In the genomic region with DNA sequence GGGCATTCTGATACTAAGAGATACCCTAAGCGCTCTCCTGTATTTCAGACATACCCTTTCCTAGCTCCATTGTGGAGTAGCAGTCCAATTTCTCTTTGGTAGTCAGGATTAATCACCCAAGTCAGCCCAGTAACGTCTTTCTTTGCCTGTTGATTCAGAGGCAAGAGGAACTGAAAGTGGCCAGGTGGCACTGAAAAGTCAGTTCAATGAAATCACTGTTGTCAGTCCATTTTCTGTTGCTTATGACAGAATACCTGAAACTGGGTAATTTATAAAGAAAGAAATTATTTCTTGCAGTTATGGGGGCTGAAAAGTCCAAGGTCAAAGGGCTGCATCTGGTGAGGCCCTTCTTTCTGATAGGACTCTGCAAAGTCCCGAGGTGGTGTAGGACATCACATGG, we compare ENCODE assay signal across 2 cellular contexts.
TF ChIP-seq lines count a peak whose summit lies in the region.

No MANE protein-coding gene starts in this region.

TF ChIP-seq in HepG2, 621 proteins besides CTCF, POLR2A, EP300 and RAD21:
- TF ChIP-seq, protein P1, sequence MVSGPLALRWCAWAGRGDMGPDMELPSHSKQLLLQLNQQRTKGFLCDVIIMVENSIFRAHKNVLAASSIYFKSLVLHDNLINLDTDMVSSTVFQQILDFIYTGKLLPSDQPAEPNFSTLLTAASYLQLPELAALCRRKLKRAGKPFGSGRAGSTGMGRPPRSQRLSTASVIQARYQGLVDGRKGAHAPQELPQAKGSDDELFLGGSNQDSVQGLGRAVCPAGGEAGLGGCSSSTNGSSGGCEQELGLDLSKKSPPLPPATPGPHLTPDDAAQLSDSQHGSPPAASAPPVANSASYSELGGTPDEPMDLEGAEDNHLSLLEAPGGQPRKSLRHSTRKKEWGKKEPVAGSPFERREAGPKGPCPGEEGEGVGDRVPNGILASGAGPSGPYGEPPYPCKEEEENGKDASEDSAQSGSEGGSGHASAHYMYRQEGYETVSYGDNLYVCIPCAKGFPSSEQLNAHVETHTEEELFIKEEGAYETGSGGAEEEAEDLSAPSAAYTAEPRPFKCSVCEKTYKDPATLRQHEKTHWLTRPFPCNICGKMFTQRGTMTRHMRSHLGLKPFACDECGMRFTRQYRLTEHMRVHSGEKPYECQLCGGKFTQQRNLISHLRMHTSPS (CRISPR knock-in tag; IDR thresholded peaks at IDR 0.05; ENCODE audit: low read depth): no peak
- TF ChIP-seq ZNF773 (CRISPR knock-in tag; IDR thresholded peaks at IDR 0.05; ENCODE audit: borderline replicate concordance) (no peak), RXRA (CRISPR knock-in tag; IDR thresholded peaks at IDR 0.05) (no peak), MLLT10 (CRISPR knock-in tag; IDR thresholded peaks at IDR 0.05) (no peak), HDAC1 (CRISPR knock-in tag; IDR thresholded peaks at IDR 0.05) (no peak), TCF7L2 (IDR thresholded peaks at IDR 0.05; ENCODE audit: low read depth, low read length) (no peak), ZEB1 (IDR thresholded peaks at IDR 0.05; ENCODE audit: insufficient replicate concordance, low read depth) (no peak), MAFK (conservative IDR thresholded peaks at IDR 0.05 in 1 of 2, IDR thresholded peaks at IDR 0.05 in 1 of 2; ENCODE audit: low read length in 2 of 2) (no peak)
- TF ChIP-seq, protein P2, sequence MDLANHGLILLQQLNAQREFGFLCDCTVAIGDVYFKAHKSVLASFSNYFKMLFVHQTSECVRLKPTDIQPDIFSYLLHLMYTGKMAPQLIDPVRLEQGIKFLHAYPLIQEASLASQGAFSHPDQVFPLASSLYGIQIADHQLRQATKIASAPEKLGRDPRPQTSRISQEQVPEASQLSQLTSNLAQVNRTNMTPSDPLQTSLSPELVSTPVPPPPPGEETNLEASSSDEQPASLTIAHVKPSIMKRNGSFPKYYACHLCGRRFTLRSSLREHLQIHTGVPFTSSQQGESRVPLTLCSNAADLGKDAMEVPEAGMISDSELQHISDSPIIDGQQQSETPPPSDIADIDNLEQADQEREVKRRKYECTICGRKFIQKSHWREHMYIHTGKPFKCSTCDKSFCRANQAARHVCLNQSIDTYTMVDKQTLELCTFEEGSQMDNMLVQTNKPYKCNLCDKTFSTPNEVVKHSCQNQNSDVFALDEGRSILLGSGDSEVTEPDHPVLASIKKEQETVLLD (CRISPR knock-in tag; IDR thresholded peaks at IDR 0.05; ENCODE audit: low read depth): no peak

TF ChIP-seq in WTC11, 78 proteins besides CTCF, POLR2A, EP300 and RAD21:
- TF ChIP-seq TEAD4 (CRISPR knock-in tag; IDR thresholded peaks at IDR 0.05): no peak
- no peak for TF ChIP-seq NR1H2 (CRISPR knock-in tag; IDR thresholded peaks at IDR 0.05)
- TF ChIP-seq FOXP1 (CRISPR knock-in tag; IDR thresholded peaks at IDR 0.05; ENCODE audit: borderline replicate concordance): no peak
- TF ChIP-seq NR3C1 (CRISPR knock-in tag; conservative IDR thresholded peaks at IDR 0.05; ENCODE audit: low read depth): no peak
- TF ChIP-seq NFYB (CRISPR knock-in tag; conservative IDR thresholded peaks at IDR 0.05; ENCODE audit: low read depth): no peak
- no peak for TF ChIP-seq MXD4 (CRISPR knock-in tag; IDR thresholded peaks at IDR 0.05; ENCODE audit: borderline replicate concordance)
- TF ChIP-seq ETV6 (CRISPR knock-in tag; IDR thresholded peaks at IDR 0.05): no peak
- TF ChIP-seq, protein P3, sequence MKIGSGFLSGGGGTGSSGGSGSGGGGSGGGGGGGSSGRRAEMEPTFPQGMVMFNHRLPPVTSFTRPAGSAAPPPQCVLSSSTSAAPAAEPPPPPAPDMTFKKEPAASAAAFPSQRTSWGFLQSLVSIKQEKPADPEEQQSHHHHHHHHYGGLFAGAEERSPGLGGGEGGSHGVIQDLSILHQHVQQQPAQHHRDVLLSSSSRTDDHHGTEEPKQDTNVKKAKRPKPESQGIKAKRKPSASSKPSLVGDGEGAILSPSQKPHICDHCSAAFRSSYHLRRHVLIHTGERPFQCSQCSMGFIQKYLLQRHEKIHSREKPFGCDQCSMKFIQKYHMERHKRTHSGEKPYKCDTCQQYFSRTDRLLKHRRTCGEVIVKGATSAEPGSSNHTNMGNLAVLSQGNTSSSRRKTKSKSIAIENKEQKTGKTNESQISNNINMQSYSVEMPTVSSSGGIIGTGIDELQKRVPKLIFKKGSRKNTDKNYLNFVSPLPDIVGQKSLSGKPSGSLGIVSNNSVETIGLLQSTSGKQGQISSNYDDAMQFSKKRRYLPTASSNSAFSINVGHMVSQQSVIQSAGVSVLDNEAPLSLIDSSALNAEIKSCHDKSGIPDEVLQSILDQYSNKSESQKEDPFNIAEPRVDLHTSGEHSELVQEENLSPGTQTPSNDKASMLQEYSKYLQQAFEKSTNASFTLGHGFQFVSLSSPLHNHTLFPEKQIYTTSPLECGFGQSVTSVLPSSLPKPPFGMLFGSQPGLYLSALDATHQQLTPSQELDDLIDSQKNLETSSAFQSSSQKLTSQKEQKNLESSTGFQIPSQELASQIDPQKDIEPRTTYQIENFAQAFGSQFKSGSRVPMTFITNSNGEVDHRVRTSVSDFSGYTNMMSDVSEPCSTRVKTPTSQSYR (CRISPR knock-in tag; IDR thresholded peaks at IDR 0.05): no peak
- no peak for TF ChIP-seq TEAD1 (CRISPR knock-in tag; IDR thresholded peaks at IDR 0.05)
